Comparison of ENCODE assay signal across 22 cellular contexts in genomic region chr15:31853370-31853769, GRCh38.
"Had no signal": no experiment of that assay in that cellular context is flagged by ENCODE, and none has a peak within 500 bp of the region (broad histone marks: within the 10 kb centered on the region; RNA-seq: fewer than 3 reads in every experiment).

No MANE protein-coding gene starts in this region.

- H3K27ac ChIP-seq: Peyer's patch, RWPE1, SJCRH30, WERI-Rb-1 had no signal

- H3K36me3 Mint-ChIP-seq: activated CD8-positive, alpha-beta memory T cell treated with anti-CD3 and anti-CD28 coated beads, Interleukin-2, amount 10 ng/mL, durations not matched to agents 7 days and 5 days had no signal

- H3K4me1 ChIP-seq: Peyer's patch, SJCRH30 had no signal

- H3K9me3 Mint-ChIP-seq: activated T-helper 1 cell treated with anti-CD3 and anti-CD28 coated beads, Interleukin-12 subunit alpha, Interleukin-12 subunit beta, Interleukin-2, Interleukin-4 antibody, amounts not matched to agents 30 ng/mL and 10 ng/mL and 1 ng/mL, durations not matched to agents 14 hours and 24 hours and 36 hours had no signal

- H3K27me3 ChIP-seq: MG63, Peyer's patch, SJCRH30 had no signal

- H3K27ac Mint-ChIP-seq: activated CD8-positive, alpha-beta memory T cell treated with anti-CD3 and anti-CD28 coated beads, Interleukin-2, amount 10 ng/mL, durations not matched to agents 7 days and 5 days; activated naive CD4-positive, alpha-beta T cell treated with anti-CD3 and anti-CD28 coated beads for 36 hours; activated naive CD8-positive, alpha-beta T cell; activated T-cell treated with anti-CD3 and anti-CD28 coated beads, Interleukin-2, amount 50 U/mL, for 24 hours; activated T-helper 1 cell treated with anti-CD3 and anti-CD28 coated beads, Interleukin-12 subunit alpha, Interleukin-12 subunit beta, Interleukin-2, Interleukin-4 antibody, amounts not matched to agents 30 ng/mL and 10 ng/mL and 1 ng/mL, durations not matched to agents 14 hours and 24 hours and 36 hours had no signal

- H3K4me3 Mint-ChIP-seq: activated CD8-positive, alpha-beta memory T cell treated with anti-CD3 and anti-CD28 coated beads, Interleukin-2, amount 10 ng/mL, durations not matched to agents 7 days and 5 days; activated naive CD4-positive, alpha-beta T cell treated with anti-CD3 and anti-CD28 coated beads for 36 hours; activated naive CD8-positive, alpha-beta T cell; activated T-cell treated with anti-CD3 and anti-CD28 coated beads, Interleukin-2, amount 50 U/mL, for 24 hours; activated T-helper 1 cell treated with anti-CD3 and anti-CD28 coated beads, Interleukin-12 subunit alpha, Interleukin-12 subunit beta, Interleukin-2, Interleukin-4 antibody, amounts not matched to agents 30 ng/mL and 10 ng/mL and 1 ng/mL, durations not matched to agents 14 hours and 24 hours and 36 hours had no signal

- H3K9me3 ChIP-seq: MG63, Peyer's patch, SJCRH30, SK-N-SH had no signal

- H3K4me1 Mint-ChIP-seq: activated CD8-positive, alpha-beta memory T cell treated with anti-CD3 and anti-CD28 coated beads, Interleukin-2, amount 10 ng/mL, durations not matched to agents 7 days and 5 days had no signal

- DNase-seq: activated CD4-positive, alpha-beta T cell treated with anti-CD3 and anti-CD28 coated beads for 4 hours; activated CD4-positive, alpha-beta T cell treated with anti-CD3 and anti-CD28 coated beads, Interleukin-2, amount 50 U/mL, for 48 hours; activated CD8-positive, alpha-beta memory T cell treated with anti-CD3 and anti-CD28 coated beads, Interleukin-2, amount 10 ng/mL, durations not matched to agents 7 days and 5 days; activated gamma-delta T cell; activated naive CD4-positive, alpha-beta T cell treated with anti-CD3 and anti-CD28 coated beads for 36 hours; activated T-cell treated with anti-CD3 and anti-CD28 coated beads, Interleukin-2, amount 50 U/mL, for 24 hours; MG63; NCI-H1105; NCI-H1436; NCI-H1694 treated with DMSO at 0.1 percent for 48 hours; NCI-H2029 treated with DMSO at 0.1 percent for 48 hours; NCI-H510A treated with DMSO at 0.1 percent for 48 hours; NCI-H69; Peyer's patch; Right ventricle myocardium superior; SJCRH30; SK-N-SH; T-helper 1 cell; WERI-Rb-1 had no signal

- H3K4me3 ChIP-seq: MG63, Peyer's patch, SJCRH30 had no signal

- H3K36me3 ChIP-seq: MG63, Peyer's patch, SJCRH30, WERI-Rb-1 had no signal
